ENCODE assay signal across 25 cellular contexts in genomic region chr22:28821452-28821851, GRCh38. TPM values are rescaled to one million over a fixed set of nuclear protein-coding genes. Genes with fewer than 3 reads are reported as not detected.
DNase-seq lines count a peak whose midpoint lies in the region; ATAC-seq and TF ChIP-seq lines count a peak whose summit lies in the region.
"Had no signal": no experiment of that assay in that cellular context is flagged by ENCODE, and none has a peak within 500 bp of the region (broad histone marks: within the 10 kb centered on the region; RNA-seq: fewer than 3 reads in every experiment).

No MANE protein-coding gene starts in this region.

- H3K36me3 ChIP-seq in neural progenitor cell, result no peaks in the 10 kb centered on the region
- H3K36me3 ChIP-seq: ovary had no signal

- DNase-seq in neural progenitor cell (ENCODE audit: low spot score) (no peak), NCI-H2227 (lab: John Stamatoyannopoulos, UW; ENCODE audit: unreplicated experiment) (no peak), GF-D8 (lab: John Stamatoyannopoulos, UW) (no peak)
- no peak for DNase-seq in stimulated activated CD4-positive, alpha-beta T cell treated with anti-CD3 and anti-CD28 coated beads, Interleukin-2, amount 100 ng/mL, for 24 hours
- DNase-seq: activated CD4-positive, alpha-beta T cell treated with anti-CD3 and anti-CD28 coated beads, Interleukin-2, amount 50 U/mL, for 48 hours; activated naive CD4-positive, alpha-beta T cell treated with Interleukin-2 at 50 U/mL for 16 hours; anterior cingulate cortex; DMS79; dorsolateral prefrontal cortex; left cardiac atrium; mesendoderm; MV-4-11; NCI-H187 treated with DMSO at 0.1 percent for 48 hours; NCI-H226; NCI-H82; SHP77 treated with DMSO at 0.1 percent for 48 hours; testis had no signal

- no peak for TF ChIP-seq CTCF in 22Rv1 (IDR thresholded peaks at IDR 0.05)
- no peak for TF ChIP-seq CTCF in C4-2B (conservative IDR thresholded peaks at IDR 0.05)
- TF ChIP-seq CTCF in VCaP (conservative IDR thresholded peaks at IDR 0.05), result no peak
- TF ChIP-seq CTCF in neural progenitor cell (IDR thresholded peaks at IDR 0.05), result no peak

- no peak overlapping the region for H3K4me2 ChIP-seq in neural progenitor cell

- H3F3A ChIP-seq in neural progenitor cell (ENCODE audit: low read depth), result peaks cover 18% of the 10 kb centered on the region

- no peak overlapping the region for H3K4me3 ChIP-seq in neural progenitor cell
- H3K4me3 ChIP-seq: dorsolateral prefrontal cortex, HAP-1, ovary, testis had no signal

- H3K79me2 ChIP-seq in neural progenitor cell (ENCODE audit: low read depth), result no peaks in the 10 kb centered on the region

- H3K4me1 ChIP-seq in neural progenitor cell, result peaks cover 22% of the 10 kb centered on the region

- no peak overlapping the region for H2AFZ ChIP-seq in neural progenitor cell (replicated peaks)

- peaks cover 2% of the 10 kb centered on the region for H3K36me3 Mint-ChIP-seq in neural progenitor cell

- H3K9me3 Mint-ChIP-seq in neural progenitor cell, result no peaks in the 10 kb centered on the region
- H3K9me3 Mint-ChIP-seq: central memory CD8-positive, alpha-beta T cell; natural killer cell treated with Interleukin-12 subunit alpha and Interleukin-12 subunit beta and Interleukin-15 and Interleukin-18, amount 100 ng/mL, for 72 hours had no signal

- H3K27me3 Mint-ChIP-seq in neural progenitor cell (ENCODE audit: insufficient read depth, low read depth), result peaks cover 15% of the 10 kb centered on the region
- H3K27me3 Mint-ChIP-seq: central memory CD8-positive, alpha-beta T cell; natural killer cell treated with Interleukin-12 subunit alpha and Interleukin-12 subunit beta and Interleukin-15 and Interleukin-18, amount 100 ng/mL, for 72 hours had no signal

- peak overlapping the region; percentile 79 for H3K27ac Mint-ChIP-seq in neural progenitor cell

- peak overlapping the region; percentile 90 for H3K27ac ChIP-seq in 22Rv1
- H3K27ac ChIP-seq in C4-2B, result peak overlapping the region; percentile 99
- peak overlapping the region; percentile 96 for H3K27ac ChIP-seq in VCaP
- H3K27ac ChIP-seq in neural progenitor cell, result no peak overlapping the region
- H3K27ac ChIP-seq: dorsolateral prefrontal cortex, ovary, testis had no signal

- H3K4me1 Mint-ChIP-seq in neural progenitor cell, result peaks cover 52% of the 10 kb centered on the region

- ATAC-seq in HG03196 (IDR thresholded peaks at IDR 0.05; ENCODE audit: unreplicated experiment), result no peak
- ATAC-seq: left cardiac atrium; natural killer cell treated with Interleukin-12 subunit alpha and Interleukin-12 subunit beta and Interleukin-15 and Interleukin-18, amount 100 ng/mL, for 72 hours had no signal

- H3K9me3 ChIP-seq in neural progenitor cell (ENCODE audit: low read depth), result no peaks in the 10 kb centered on the region
- H3K9me3 ChIP-seq: HAP-1, ovary, testis had no signal

- H3K4me3 Mint-ChIP-seq in neural progenitor cell, result no peak overlapping the region
- H3K4me3 Mint-ChIP-seq: central memory CD8-positive, alpha-beta T cell; natural killer cell treated with Interleukin-12 subunit alpha and Interleukin-12 subunit beta and Interleukin-15 and Interleukin-18, amount 100 ng/mL, for 72 hours had no signal

- no peak overlapping the region for H3K9ac ChIP-seq in neural progenitor cell

- no peaks in the 10 kb centered on the region for H4K20me1 ChIP-seq in neural progenitor cell (ENCODE audit: low read depth)

- no peaks in the 10 kb centered on the region for H3K27me3 ChIP-seq in neural progenitor cell
- H3K27me3 ChIP-seq: dorsolateral prefrontal cortex, ovary, testis had no signal

RNA-seq across cellular contexts. Expression of gene XBP1, which starts 21.1 kb away (rescaled TPM):
- total RNA-seq in neural progenitor cell (ENCODE audit: low replicate concordance), result 72.7 and 73.9 TPM in 2 replicates

RNA-seq across cellular contexts. Expression of gene CCDC117, which starts 49.0 kb away (rescaled TPM):
- 59.1 and 80.2 TPM in 2 replicates for total RNA-seq in neural progenitor cell (ENCODE audit: low replicate concordance)
